In the genomic region with DNA sequence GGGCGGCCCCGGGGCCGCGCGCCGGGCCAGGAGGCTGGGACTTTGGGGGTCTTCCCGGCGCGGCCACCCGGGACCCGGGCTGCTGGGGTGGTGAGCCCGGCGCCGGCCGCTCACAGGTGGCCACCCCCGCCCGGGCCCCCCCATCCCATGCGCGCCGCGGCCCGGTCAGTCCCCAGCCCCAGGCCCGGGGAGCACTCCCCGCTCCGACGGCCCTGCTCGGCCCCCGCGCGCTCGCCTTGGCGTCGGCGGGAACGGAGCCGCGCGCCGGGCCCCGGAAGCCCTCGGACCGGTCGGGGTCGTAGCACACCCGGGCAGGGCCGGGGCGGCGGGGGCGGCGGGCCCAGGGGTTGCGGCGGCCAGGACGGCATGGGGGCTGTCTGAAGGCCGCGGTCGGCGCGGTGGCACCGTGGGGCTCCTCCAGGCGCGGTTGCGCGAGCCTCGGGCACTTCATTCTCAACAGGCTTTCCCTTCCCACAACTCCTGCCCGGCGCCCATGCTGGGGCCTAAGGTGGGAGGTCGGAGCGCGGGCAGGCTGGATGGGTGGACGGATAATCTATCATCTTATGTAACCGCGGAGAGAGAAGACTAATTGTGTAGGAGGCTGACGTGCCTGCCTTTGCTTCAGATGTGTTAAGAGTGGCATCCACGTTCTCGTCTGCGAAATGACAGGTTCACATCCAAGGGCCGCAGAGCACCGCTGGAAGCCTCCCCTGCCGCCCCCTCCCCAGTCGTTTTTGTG, we compare ENCODE assay signal across 8 cellular contexts. TPM values are rescaled to one million over a fixed set of nuclear protein-coding genes. Genes with fewer than 3 reads are reported as not detected.
DNase-seq lines count a peak whose midpoint lies in the region; ATAC-seq and TF ChIP-seq lines count a peak whose summit lies in the region.

No MANE protein-coding gene starts in this region.

- H3K4me3 Mint-ChIP-seq in activated T-helper 1 cell treated with anti-CD3 and anti-CD28 coated beads, Interleukin-12 subunit alpha, Interleukin-12 subunit beta, Interleukin-2, Interleukin-4 antibody, amounts not matched to agents 30 ng/mL and 10 ng/mL and 1 ng/mL, durations not matched to agents 14 hours and 24 hours and 36 hours = peak overlapping the region; percentile 76

- H3K27me3 Mint-ChIP-seq in activated T-helper 1 cell treated with anti-CD3 and anti-CD28 coated beads, Interleukin-12 subunit alpha, Interleukin-12 subunit beta, Interleukin-2, Interleukin-4 antibody, amounts not matched to agents 30 ng/mL and 10 ng/mL and 1 ng/mL, durations not matched to agents 14 hours and 24 hours and 36 hours (ENCODE audit: insufficient read depth) = peaks cover 33% of the 10 kb centered on the region

- H3K27ac Mint-ChIP-seq in activated T-helper 1 cell treated with anti-CD3 and anti-CD28 coated beads, Interleukin-12 subunit alpha, Interleukin-12 subunit beta, Interleukin-2, Interleukin-4 antibody, amounts not matched to agents 30 ng/mL and 10 ng/mL and 1 ng/mL, durations not matched to agents 14 hours and 24 hours and 36 hours = no peak overlapping the region

- H3K36me3 Mint-ChIP-seq in activated T-helper 1 cell treated with anti-CD3 and anti-CD28 coated beads, Interleukin-12 subunit alpha, Interleukin-12 subunit beta, Interleukin-2, Interleukin-4 antibody, amounts not matched to agents 30 ng/mL and 10 ng/mL and 1 ng/mL, durations not matched to agents 14 hours and 24 hours and 36 hours (ENCODE audit: low read depth) = no peaks in the 10 kb centered on the region

- no peak for TF ChIP-seq CTCF in right atrium auricular region (IDR thresholded peaks at IDR 0.05)

- H3K4me1 ChIP-seq in right atrium auricular region = peaks cover 0 to 83% of the 10 kb centered on the region in 2 donors

- H3K9me3 ChIP-seq in right atrium auricular region = no peaks in the 10 kb centered on the region

- no peaks in the 10 kb centered on the region for H3K9me3 Mint-ChIP-seq in activated T-helper 1 cell treated with anti-CD3 and anti-CD28 coated beads, Interleukin-12 subunit alpha, Interleukin-12 subunit beta, Interleukin-2, Interleukin-4 antibody, amounts not matched to agents 30 ng/mL and 10 ng/mL and 1 ng/mL, durations not matched to agents 14 hours and 24 hours and 36 hours

- no peaks in the 10 kb centered on the region for H3K36me3 ChIP-seq in right atrium auricular region

- peak; percentile 46 for DNase-seq in Daoy (ENCODE audit: low read depth)
- DNase-seq in activated T-helper 1 cell treated with anti-CD3 and anti-CD28 coated beads, Interleukin-12 subunit alpha, Interleukin-12 subunit beta, Interleukin-2, Interleukin-4 antibody, amounts not matched to agents 30 ng/mL and 10 ng/mL and 1 ng/mL, durations not matched to agents 14 hours and 24 hours and 36 hours (ENCODE audit: low spot score) = peak; percentile 24
- DNase-seq in right atrium auricular region (ENCODE audit: low spot score) = no peak
- no peak for DNase-seq in skeletal muscle cell (ENCODE audit: low read depth)
- DNase-seq in activated gamma-delta T cell treated with Interleukin-2 at 50 U/mL for 16 hours = no peak
- DNase-seq in NCI-H2196 treated with DMSO at 0.1 percent for 48 hours (lab: John Stamatoyannopoulos, UW; ENCODE audit: unreplicated experiment) = no peak

- H3K27me3 ChIP-seq in right atrium auricular region = no peaks in the 10 kb centered on the region

- peaks cover 17% of the 10 kb centered on the region for H3K4me1 Mint-ChIP-seq in activated T-helper 1 cell treated with anti-CD3 and anti-CD28 coated beads, Interleukin-12 subunit alpha, Interleukin-12 subunit beta, Interleukin-2, Interleukin-4 antibody, amounts not matched to agents 30 ng/mL and 10 ng/mL and 1 ng/mL, durations not matched to agents 14 hours and 24 hours and 36 hours (ENCODE audit: low read depth)

- intact Hi-C loops in activated T-helper 1 cell treated with anti-CD3 and anti-CD28 coated beads, Interleukin-12 subunit alpha, Interleukin-12 subunit beta, Interleukin-2, Interleukin-4 antibody, amounts not matched to agents 30 ng/mL and 10 ng/mL and 1 ng/mL, durations not matched to agents 14 hours and 24 hours and 36 hours (cut with micrococcal nuclease) = loop anchor here (1.0 to 10.0 kb wide), 2 partner anchors 189 to 580 kb away; a partner anchor contains a TSS

- peak overlapping the region; percentile 21 to 79 for H3K27ac ChIP-seq in right atrium auricular region

- peak; percentile 16 for ATAC-seq in HG02610 (IDR thresholded peaks at IDR 0.05; ENCODE audit: unreplicated experiment)
- ATAC-seq in HG02981 (IDR thresholded peaks at IDR 0.05; ENCODE audit: unreplicated experiment) = no peak

- H3K4me3 ChIP-seq in right atrium auricular region (peak overlapping the region; percentile 51 to 68), skeletal muscle cell (ENCODE audit: low read depth, low read length) (peak overlapping the region; percentile 59)

RNA-seq across cellular contexts. Expression of a gene that starts 0.6 kb away (rescaled TPM):
- total RNA-seq in Daoy (2014; rRNA removed; shearing (Covaris generic)) = 62.0 and 65.6 TPM in 2 replicates
- total RNA-seq in activated T-helper 1 cell treated with anti-CD3 and anti-CD28 coated beads, Interleukin-12 subunit alpha, Interleukin-12 subunit beta, Interleukin-2, Interleukin-4 antibody, amounts not matched to agents 30 ng/mL and 10 ng/mL and 1 ng/mL, durations not matched to agents 14 hours and 24 hours and 36 hours = 4.3 and 5.8 TPM in 2 replicates
- total RNA-seq in right atrium auricular region = 10 to 100 TPM; 27.9 to 36.5 TPM

RNA-seq across cellular contexts. Expression of a gene that starts 43.9 kb away (rescaled TPM):
- total RNA-seq in Daoy (2014; rRNA removed; shearing (Covaris generic)) = 17.7 and 30.9 TPM in 2 replicates
- 36.6 and 43.5 TPM in 2 replicates for total RNA-seq in activated T-helper 1 cell treated with anti-CD3 and anti-CD28 coated beads, Interleukin-12 subunit alpha, Interleukin-12 subunit beta, Interleukin-2, Interleukin-4 antibody, amounts not matched to agents 30 ng/mL and 10 ng/mL and 1 ng/mL, durations not matched to agents 14 hours and 24 hours and 36 hours
- 10 to 100 TPM; 12.9 to 17.5 TPM for total RNA-seq in right atrium auricular region

Comparison
In these comparisons a context has a peak if more than half of its experiments do, and no peak if none do; other contexts are left out.
1. DNase-seq: peak in Daoy (single experiment) and activated T-helper 1 cell treated with anti-CD3 and anti-CD28 coated beads, Interleukin-12 subunit alpha, Interleukin-12 subunit beta, Interleukin-2, Interleukin-4 antibody, amounts not matched to agents 30 ng/mL and 10 ng/mL and 1 ng/mL, durations not matched to agents 14 hours and 24 hours and 36 hours (single experiment); none in right atrium auricular region (single experiment), skeletal muscle cell (single experiment), activated gamma-delta T cell treated with Interleukin-2 at 50 U/mL for 16 hours (single experiment) and NCI-H2196 treated with DMSO at 0.1 percent for 48 hours (single experiment).